ENCODE assay signal across 19 cellular contexts in genomic region chr1:228152918-228153258, GRCh38. TPM values are rescaled to one million over a fixed set of nuclear protein-coding genes. Genes with fewer than 3 reads are reported as not detected.
DNase-seq lines count a peak whose midpoint lies in the region; ATAC-seq and TF ChIP-seq lines count a peak whose summit lies in the region.
"Had no signal": no experiment of that assay in that cellular context is flagged by ENCODE, and none has a peak within 500 bp of the region (broad histone marks: within the 10 kb centered on the region; RNA-seq: fewer than 3 reads in every experiment).

No MANE protein-coding gene starts in this region.

- no peak for TF ChIP-seq POLR2A in tibial nerve (IDR thresholded peaks at IDR 0.05)

- 71 to 73% methylated on average over 3 of the region's 3 CpGs for WGBS in tibial nerve, 2 donors

- no peak for TF ChIP-seq EP300 in tibial nerve (IDR thresholded peaks at IDR 0.05)

- peak; percentile 12 for DNase-seq in activated CD8-positive, alpha-beta memory T cell treated with anti-CD3 and anti-CD28 coated beads, Interleukin-2, amount 50 U/mL, for 4 hours
- DNase-seq in activated CD8-positive, alpha-beta memory T cell treated with anti-CD3 and anti-CD28 coated beads for 24 hours: no peak
- peak; percentile 40 for DNase-seq in RWPE2 (ENCODE audit: low spot score)
- peak; percentile 10 for DNase-seq in lower lobe of right lung
- peak in 1 of 2 donors; percentile 10 for DNase-seq in tibial nerve (ENCODE audit: low spot score in 2 of 2)
- no peak for DNase-seq in stimulated activated CD4-positive, alpha-beta T cell treated with anti-CD3 and anti-CD28 coated beads, Interleukin-2, amount 100 ng/mL, for 24 hours
- DNase-seq in DMS79 (lab: John Stamatoyannopoulos, UW): no peak
- DNase-seq: activated CD4-positive, alpha-beta T cell treated with anti-CD3 and anti-CD28 coated beads for 48 hours; activated gamma-delta T cell; amniotic stem cell; Caco-2; hypothalamus; NCI-H2171; NCI-H524 treated with DMSO at 0.1 percent for 48 hours; trophoblast cell had no signal

- TF ChIP-seq CTCF in RWPE2 (IDR thresholded peaks at IDR 0.05; ENCODE audit: poor library complexity, severe bottlenecking): no peak
- no peak for TF ChIP-seq CTCF in lower lobe of right lung (IDR thresholded peaks at IDR 0.05)
- no peak for TF ChIP-seq CTCF in tibial nerve (IDR thresholded peaks at IDR 0.05)

- H3K27me3 ChIP-seq in RWPE2 (ENCODE audit: insufficient read depth, poor library complexity, severe bottlenecking) (no peaks in the 10 kb centered on the region), lower lobe of right lung (ENCODE audit: low read depth) (no peaks in the 10 kb centered on the region), tibial nerve (no peaks in the 10 kb centered on the region)
- H3K27me3 ChIP-seq: SJSA1 had no signal

- no peak overlapping the region for H3K27ac ChIP-seq in RWPE2 (ENCODE audit: poor library complexity, severe bottlenecking)
- H3K27ac ChIP-seq in lower lobe of right lung: no peak overlapping the region
- peak overlapping the region in 3 of 4 donors; percentile 80 to 96 (median 96) for H3K27ac ChIP-seq in tibial nerve
- H3K27ac ChIP-seq: A549, SJSA1 had no signal

- no peak overlapping the region for H3K4me3 ChIP-seq in RWPE2 (ENCODE audit: severe bottlenecking)
- no peak overlapping the region for H3K4me3 ChIP-seq in lower lobe of right lung
- no peak overlapping the region for H3K4me3 ChIP-seq in tibial nerve
- H3K4me3 ChIP-seq: A549, SJSA1 had no signal

- peaks cover 7% of the 10 kb centered on the region; the same call in 1 of the 2 replicates for H3K36me3 ChIP-seq in RWPE2 (ENCODE audit: low read depth)
- peaks cover 18% of the 10 kb centered on the region for H3K36me3 ChIP-seq in lower lobe of right lung
- peaks cover 0 to 8% (median 1%) of the 10 kb centered on the region in 3 donors for H3K36me3 ChIP-seq in tibial nerve

- H3K9me3 ChIP-seq in RWPE2 (ENCODE audit: severe bottlenecking) (no peaks in the 10 kb centered on the region), lower lobe of right lung (no peaks in the 10 kb centered on the region), tibial nerve (no peaks in the 10 kb centered on the region)
- H3K9me3 ChIP-seq: A549, Caco-2, SJSA1 had no signal

- H3K4me1 ChIP-seq in RWPE2 (ENCODE audit: insufficient read depth, poor library complexity, severe bottlenecking): peaks cover 12% of the 10 kb centered on the region
- H3K4me1 ChIP-seq in lower lobe of right lung: peaks cover 42% of the 10 kb centered on the region
- H3K4me1 ChIP-seq in tibial nerve: peaks cover 0 to 69% (median 32%) of the 10 kb centered on the region in 4 donors
- H3K4me1 ChIP-seq: SJSA1 had no signal

- ATAC-seq in RWPE2 (ENCODE audit: low read depth) (no peak), lower lobe of right lung (no peak), GM19035 (IDR thresholded peaks at IDR 0.05; ENCODE audit: unreplicated experiment) (no peak)
- ATAC-seq: A549, Panc1 had no signal

- intact Hi-C loops in lower lobe of right lung (cut with DNase I): no loop called here

RNA-seq across cellular contexts. Expression of gene GJC2, which starts 3.2 kb away (rescaled TPM):
- 6.0 TPM for total RNA-seq in lower lobe of right lung
- 10 to 100 TPM in 2 of 4 donors, 1 to 10 TPM in 2; 6.9 to 15.1 (median 9.9) TPM for total RNA-seq in tibial nerve

RNA-seq across cellular contexts. Expression of gene IBA57, which starts 12.7 kb away (rescaled TPM):
- 10.7 TPM for total RNA-seq in lower lobe of right lung
- total RNA-seq in tibial nerve: 10 to 100 TPM in 1 of 4 donors, 1 to 10 TPM in 3; 5.5 to 17.8 (median 9.2) TPM

RNA-seq across cellular contexts. Expression of gene GUK1, which starts 12.8 kb away (rescaled TPM):
- total RNA-seq in lower lobe of right lung: 192 TPM
- total RNA-seq in tibial nerve: 100 to 1,000 TPM; 501 to 540 (median 510) TPM

RNA-seq across cellular contexts. Expression of gene MRPL55, which starts 43.8 kb away (rescaled TPM):
- total RNA-seq in lower lobe of right lung (43.6 TPM), tibial nerve (10 to 100 TPM; 68.7 to 83.7 (median 80.0) TPM)

RNA-seq across cellular contexts. Expression of gene C1orf35, which starts 49.8 kb away (rescaled TPM):
- total RNA-seq in lower lobe of right lung (12.4 TPM), tibial nerve (10 to 100 TPM; 26.4 to 38.5 (median 27.1) TPM)

Comparison
In these comparisons a context has a peak if more than half of its experiments do, and no peak if none do; other contexts are left out.
1. DNase-seq: peak in activated CD8-positive, alpha-beta memory T cell treated with anti-CD3 and anti-CD28 coated beads, Interleukin-2, amount 50 U/mL, for 4 hours (single experiment), RWPE2 (single experiment) and lower lobe of right lung (single experiment); none in activated CD8-positive, alpha-beta memory T cell treated with anti-CD3 and anti-CD28 coated beads for 24 hours (single experiment), stimulated activated CD4-positive, alpha-beta T cell treated with anti-CD3 and anti-CD28 coated beads, Interleukin-2, amount 100 ng/mL, for 24 hours (0 of 2) and DMS79 (single experiment).
2. H3K27ac ChIP-seq: peak in tibial nerve (3 of 4); none in RWPE2 (single experiment) and lower lobe of right lung (single experiment).